ENCODE assay signal across 1 cellular context in the genomic region with DNA sequence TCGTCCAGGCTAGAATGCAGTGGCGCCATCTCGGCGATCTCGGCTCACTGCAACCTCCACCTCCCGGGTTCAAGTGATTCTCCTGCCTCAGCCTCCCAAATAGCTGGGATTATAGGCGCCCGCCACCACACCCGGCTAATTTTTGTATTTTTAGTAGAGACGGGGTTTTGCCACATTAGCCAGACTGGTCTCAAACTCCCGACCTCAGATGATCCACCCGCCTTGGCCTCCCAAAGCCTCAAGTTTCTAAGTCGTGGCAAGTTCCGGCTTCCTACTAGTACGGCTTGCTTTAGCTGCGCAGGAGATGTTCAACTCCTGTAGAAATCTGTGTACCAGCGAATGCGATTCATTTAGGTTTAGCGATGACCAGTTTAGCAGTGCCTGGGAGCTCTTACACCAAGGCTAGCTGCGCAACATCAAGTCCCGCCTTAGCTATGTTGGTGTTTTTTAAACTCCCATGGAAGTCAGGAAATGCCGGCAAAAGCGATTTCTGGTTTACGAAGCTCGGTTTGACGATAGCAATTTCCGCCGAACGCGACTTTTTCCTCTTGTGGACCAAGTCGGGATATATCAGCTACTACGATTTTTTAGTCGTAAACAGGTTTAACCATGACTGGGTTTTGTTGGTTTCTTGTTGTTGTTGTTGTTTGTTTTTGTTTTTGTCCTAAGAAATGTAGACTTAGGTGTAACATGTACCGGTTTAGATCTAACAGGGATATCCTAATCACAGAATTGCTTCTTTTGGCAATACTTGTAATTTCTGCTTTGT.
TF ChIP-seq lines count a peak whose summit lies in the region.

No MANE protein-coding gene starts in this region.

TF ChIP-seq in K562, 482 proteins besides CTCF, POLR2A, EP300 and RAD21 (continued from another document):
- TF ChIP-seq, protein P1, sequence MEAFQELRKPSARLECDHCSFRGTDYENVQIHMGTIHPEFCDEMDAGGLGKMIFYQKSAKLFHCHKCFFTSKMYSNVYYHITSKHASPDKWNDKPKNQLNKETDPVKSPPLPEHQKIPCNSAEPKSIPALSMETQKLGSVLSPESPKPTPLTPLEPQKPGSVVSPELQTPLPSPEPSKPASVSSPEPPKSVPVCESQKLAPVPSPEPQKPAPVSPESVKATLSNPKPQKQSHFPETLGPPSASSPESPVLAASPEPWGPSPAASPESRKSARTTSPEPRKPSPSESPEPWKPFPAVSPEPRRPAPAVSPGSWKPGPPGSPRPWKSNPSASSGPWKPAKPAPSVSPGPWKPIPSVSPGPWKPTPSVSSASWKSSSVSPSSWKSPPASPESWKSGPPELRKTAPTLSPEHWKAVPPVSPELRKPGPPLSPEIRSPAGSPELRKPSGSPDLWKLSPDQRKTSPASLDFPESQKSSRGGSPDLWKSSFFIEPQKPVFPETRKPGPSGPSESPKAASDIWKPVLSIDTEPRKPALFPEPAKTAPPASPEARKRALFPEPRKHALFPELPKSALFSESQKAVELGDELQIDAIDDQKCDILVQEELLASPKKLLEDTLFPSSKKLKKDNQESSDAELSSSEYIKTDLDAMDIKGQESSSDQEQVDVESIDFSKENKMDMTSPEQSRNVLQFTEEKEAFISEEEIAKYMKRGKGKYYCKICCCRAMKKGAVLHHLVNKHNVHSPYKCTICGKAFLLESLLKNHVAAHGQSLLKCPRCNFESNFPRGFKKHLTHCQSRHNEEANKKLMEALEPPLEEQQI (IDR thresholded peaks at IDR 0.05), result 0 out of 2 replicates have a peak, but pooled peaks have one; percentile 17
- no peak for TF ChIP-seq ZNF780A (CRISPR knock-in tag; IDR thresholded peaks at IDR 0.05)
- no peak for TF ChIP-seq ZNF124 (CRISPR knock-in tag; IDR thresholded peaks at IDR 0.05)
- TF ChIP-seq, protein P2, sequence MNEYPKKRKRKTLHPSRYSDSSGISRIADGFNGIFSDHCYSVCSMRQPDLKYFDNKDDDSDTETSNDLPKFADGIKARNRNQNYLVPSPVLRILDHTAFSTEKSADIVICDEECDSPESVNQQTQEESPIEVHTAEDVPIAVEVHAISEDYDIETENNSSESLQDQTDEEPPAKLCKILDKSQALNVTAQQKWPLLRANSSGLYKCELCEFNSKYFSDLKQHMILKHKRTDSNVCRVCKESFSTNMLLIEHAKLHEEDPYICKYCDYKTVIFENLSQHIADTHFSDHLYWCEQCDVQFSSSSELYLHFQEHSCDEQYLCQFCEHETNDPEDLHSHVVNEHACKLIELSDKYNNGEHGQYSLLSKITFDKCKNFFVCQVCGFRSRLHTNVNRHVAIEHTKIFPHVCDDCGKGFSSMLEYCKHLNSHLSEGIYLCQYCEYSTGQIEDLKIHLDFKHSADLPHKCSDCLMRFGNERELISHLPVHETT (CRISPR knock-in tag; conservative IDR thresholded peaks at IDR 0.05 in 1 of 2, IDR thresholded peaks at IDR 0.05 in 1 of 2), result no peak
- peak; percentile 86; the same call in 1 of the 2 replicates for TF ChIP-seq ZBED1 (IDR thresholded peaks at IDR 0.05)
